15 cellular contexts compared by ENCODE assay signal in the genomic region with DNA sequence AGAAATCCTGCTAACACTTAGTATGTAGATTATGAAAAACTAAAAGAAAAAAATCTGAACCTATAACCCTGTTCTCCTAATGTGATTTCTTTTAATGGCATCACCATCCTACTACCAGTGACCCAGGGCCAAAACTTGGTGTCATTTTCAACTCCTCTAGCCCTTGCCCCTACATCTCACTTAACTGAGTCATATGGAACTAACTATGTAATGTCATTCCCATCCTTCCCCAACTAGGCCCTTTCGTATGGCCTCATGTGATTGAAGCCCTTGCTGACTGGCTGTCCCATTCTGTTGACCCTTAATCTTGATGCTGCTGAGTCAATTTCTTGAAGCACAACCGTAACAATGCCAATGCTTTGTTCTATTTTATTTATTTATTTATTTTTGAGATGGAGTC. TPM values are rescaled to one million over a fixed set of nuclear protein-coding genes. Genes with fewer than 3 reads are reported as not detected.
DNase-seq lines count a peak whose midpoint lies in the region; ATAC-seq, FAIRE-seq and TF ChIP-seq lines count a peak whose summit lies in the region.
"Had no signal": no experiment of that assay in that cellular context is flagged by ENCODE, and none has a peak within 500 bp of the region (broad histone marks: within the 10 kb centered on the region; RNA-seq: fewer than 3 reads in every experiment).

No MANE protein-coding gene starts in this region.

- FAIRE-seq in GM12878 (lab: Jason Lieb, UNC), result no peak
- peak; percentile 35 for FAIRE-seq in urothelium cell line (lab: Jason Lieb, UNC)
- FAIRE-seq in pancreas (lab: Jason Lieb, UNC), result no peak
- FAIRE-seq: A204.1, colon had no signal

- CTCF ChIA-PET in GM12878 (lab: Yijun Ruan, JAX), result interaction anchor here (0.7 to 3.7 kb wide), 19 partner anchors 8 to 539 kb away, joined by 3 to 39 read pairs (median 9); a partner anchor contains a TSS
- CTCF ChIA-PET in naive thymus-derived CD4-positive, alpha-beta T cell (lab: Charles Lee), result interaction anchor here (0.6 to 2.6 kb wide), 4 partner anchors 8 to 456 kb away, joined by 3 to 12 read pairs (median 6); a partner anchor contains a TSS

- peak overlapping the region; percentile 51 for H3K27ac Mint-ChIP-seq in activated T-cell treated with anti-CD3 and anti-CD28 coated beads, Interleukin-2, amount 50 U/mL, for 24 hours
- no peak overlapping the region for H3K27ac Mint-ChIP-seq in naive thymus-derived CD4-positive, alpha-beta T cell

- SMC1A ChIA-PET in GM12878 (lab: Charles Lee; ENCODE audit: uncharacterized antibody, unreplicated experiment), result interaction anchor here (1.2 to 3.3 kb wide), 10 partner anchors 9 to 209 kb away, joined by 3 to 17 read pairs (median 9); a partner anchor contains a TSS

- TF ChIP-seq POLR2A in GM12878 (IDR thresholded peaks at IDR 0.05; ENCODE audit: low read depth, low read length), result no peak

- intact Hi-C loops in GM12878 (cut with micrococcal nuclease; ENCODE audit: unreplicated experiment), result loop anchor here (2.0 to 10.0 kb wide), 2 partner anchors 77 to 505 kb away; a partner anchor contains a TSS
- intact Hi-C loops in pancreas (cut with DNase I), result loop anchor here in 2 of 3 donors (5.0 to 10.0 kb wide), 3 partner anchors 205 to 455 kb away; a partner anchor contains a TSS
- intact Hi-C loops in naive thymus-derived CD4-positive, alpha-beta T cell (cut with micrococcal nuclease), result loop anchor here (2.0 to 5.0 kb wide), 8 partner anchors 25 to 1333 kb away; a partner anchor contains a TSS

- in situ Hi-C loops in GM12878 (cut with MboI), result loop anchor here (5.0 kb wide), 1 partner anchor 208 kb away; no protein-coding TSS in a partner anchor

- no TSS peak for BruUV-seq in GM12878 (replicated peaks; lab: Mats Ljungman, UMichigan)

- H3K4me2 ChIP-seq in GM12878 (ENCODE audit: control insufficient read depth, insufficient read depth), result peak overlapping the region; percentile 44; the same call in 1 of the 2 replicates

- H3K36me3 Mint-ChIP-seq in activated T-cell treated with anti-CD3 and anti-CD28 coated beads, Interleukin-2, amount 50 U/mL, for 24 hours (ENCODE audit: low read depth), result peaks cover 38% of the 10 kb centered on the region
- peaks cover 0 to 25% (median 7%) of the 10 kb centered on the region in 5 donors for H3K36me3 Mint-ChIP-seq in naive thymus-derived CD4-positive, alpha-beta T cell

- no peak for TF ChIP-seq EP300 in GM12878 (IDR thresholded peaks at IDR 0.05; ENCODE audit: borderline replicate concordance in 1 of 2, control insufficient read depth in 1 of 2, low read depth in 2 of 2, low read length in 2 of 2)

- no peaks in the 10 kb centered on the region for H3K9me3 Mint-ChIP-seq in activated T-cell treated with anti-CD3 and anti-CD28 coated beads, Interleukin-2, amount 50 U/mL, for 24 hours
- no peaks in the 10 kb centered on the region for H3K9me3 Mint-ChIP-seq in naive thymus-derived CD4-positive, alpha-beta T cell

- RAD21 ChIA-PET in GM12878 (lab: Charles Lee; ENCODE audit: unreplicated experiment), result interaction anchor here (1.0 to 2.9 kb wide), 4 partner anchors 44 to 205 kb away, joined by 3 to 16 read pairs (median 9); no protein-coding TSS in a partner anchor

- H3K27me3 Mint-ChIP-seq in activated T-cell treated with anti-CD3 and anti-CD28 coated beads, Interleukin-2, amount 50 U/mL, for 24 hours, result no peaks in the 10 kb centered on the region
- no peaks in the 10 kb centered on the region for H3K27me3 Mint-ChIP-seq in naive thymus-derived CD4-positive, alpha-beta T cell

- no peaks in the 10 kb centered on the region; the same call in 1 of the 2 replicates for H4K20me1 ChIP-seq in GM12878 (ENCODE audit: control insufficient read depth, insufficient read depth)

- ATAC-seq in GM12878 (no peak), pancreas (no peak)
- no peak for ATAC-seq in naive thymus-derived CD4-positive, alpha-beta T cell
- ATAC-seq: left colon had no signal

- peaks cover 9% of the 10 kb centered on the region for H3K79me2 ChIP-seq in GM12878 (ENCODE audit: control insufficient read depth, insufficient read depth, low read length)

- H3K4me1 ChIP-seq in GM12878 (ENCODE audit: control insufficient read depth, insufficient read depth, low read length), result peaks cover 27% of the 10 kb centered on the region
- peaks cover 0 to 7% (median 6%) of the 10 kb centered on the region in 3 donors for H3K4me1 ChIP-seq in pancreas
- peaks cover 0 to 4% of the 10 kb centered on the region in 2 donors for H3K4me1 ChIP-seq in naive thymus-derived CD4-positive, alpha-beta T cell (ENCODE audit: control insufficient read depth in 2 of 2, insufficient read depth in 2 of 2, low read length in 2 of 2)

- H3K9ac ChIP-seq in GM12878 (ENCODE audit: control insufficient read depth, insufficient read depth, low read length), result no peak overlapping the region

- no peak overlapping the region for H3K4me3 ChIP-seq in GM12878
- H3K4me3 ChIP-seq in MG63, result no peak overlapping the region
- no peak overlapping the region for H3K4me3 ChIP-seq in pancreas
- H3K4me3 ChIP-seq in naive thymus-derived CD4-positive, alpha-beta T cell (ENCODE audit: low read length), result no peak overlapping the region

- no peak for TF ChIP-seq RAD21 in GM12878 (IDR thresholded peaks at IDR 0.05; ENCODE audit: insufficient read depth, low read depth, low read length)

- H3K9me3 ChIP-seq in GM12878 (replicated peaks; ENCODE audit: control insufficient read depth, insufficient read depth, low read length), result no peaks in the 10 kb centered on the region; the same call in 2 of the 3 replicates
- no peaks in the 10 kb centered on the region for H3K9me3 ChIP-seq in MG63
- H3K9me3 ChIP-seq in pancreas, result no peaks in the 10 kb centered on the region
- no peaks in the 10 kb centered on the region for H3K9me3 ChIP-seq in naive thymus-derived CD4-positive, alpha-beta T cell (ENCODE audit: control insufficient read depth in 2 of 3, low read length in 3 of 3)

- peaks cover 41% of the 10 kb centered on the region for H3K4me1 Mint-ChIP-seq in activated T-cell treated with anti-CD3 and anti-CD28 coated beads, Interleukin-2, amount 50 U/mL, for 24 hours (ENCODE audit: low read depth)
- H3K4me1 Mint-ChIP-seq in naive thymus-derived CD4-positive, alpha-beta T cell, result peaks cover 12 to 40% (median 32%) of the 10 kb centered on the region in 7 donors

- 68% methylated on average over 2 of the region's 2 CpGs for WGBS in GM12878 (ENCODE audit: insufficient coverage, insufficient replicate concordance, low lambda C conversion rate, missing lambda C conversion rate)
- 78 to 86% methylated on average over 2 of the region's 2 CpGs for WGBS in pancreas, 2 donors

- POLR2A ChIA-PET in GM12878 (lab: Charles Lee), result interaction anchor here (0.9 to 1.4 kb wide), 2 partner anchors 9 to 209 kb away, joined by 4 read pairs; no protein-coding TSS in a partner anchor
- POLR2A ChIA-PET in naive thymus-derived CD4-positive, alpha-beta T cell (lab: Charles Lee), result interaction anchor here (3.4 kb wide), 1 partner anchor 213 kb away, joined by 10 read pairs; a partner anchor contains a TSS

- H3K4me3 Mint-ChIP-seq in activated T-cell treated with anti-CD3 and anti-CD28 coated beads, Interleukin-2, amount 50 U/mL, for 24 hours, result no peak overlapping the region
- no peak overlapping the region for H3K4me3 Mint-ChIP-seq in naive thymus-derived CD4-positive, alpha-beta T cell
- H3K4me3 Mint-ChIP-seq: CD14-positive monocyte had no signal

- H3K27ac ChIP-seq in GM12878 (ENCODE audit: control insufficient read depth, insufficient read depth), result peak overlapping the region; percentile 77
- no peak overlapping the region for H3K27ac ChIP-seq in pancreas
- H3K27ac ChIP-seq in naive thymus-derived CD4-positive, alpha-beta T cell (ENCODE audit: low read depth, low read length), result no peak overlapping the region

- H2AFZ ChIP-seq in GM12878 (ENCODE audit: control insufficient read depth, low read depth, low read length), result no peak overlapping the region

- peaks cover 0 to 3% of the 10 kb centered on the region in 2 experiments; a peak in 2 of 4 replicates for H3K36me3 ChIP-seq in GM12878 (ENCODE audit: control insufficient read depth in 2 of 2, insufficient read depth in 2 of 2, low read length in 1 of 2)
- H3K36me3 ChIP-seq in MG63, result no peaks in the 10 kb centered on the region; the same call in 1 of the 2 replicates
- H3K36me3 ChIP-seq in pancreas, result peaks cover 0 to 3% (median 0%) of the 10 kb centered on the region in 3 donors
- peaks cover 3 to 18% (median 5%) of the 10 kb centered on the region in 3 experiments for H3K36me3 ChIP-seq in naive thymus-derived CD4-positive, alpha-beta T cell (ENCODE audit: control insufficient read depth in 2 of 3, insufficient read depth in 3 of 3, low read length in 3 of 3)

- no peak for TF ChIP-seq CTCF in GM12878 (IDR thresholded peaks at IDR 0.05 in 2 of 3, conservative IDR thresholded peaks at IDR 0.05 in 1 of 3; ENCODE audit: control insufficient read depth in 2 of 3, extremely low read depth in 1 of 3, insufficient read depth in 1 of 3, low read depth in 3 of 3, low read length in 3 of 3)
- no peak for TF ChIP-seq CTCF in pancreas (IDR thresholded peaks at IDR 0.05)

- H3K27me3 ChIP-seq in GM12878 (replicated peaks in 1 of 2; ENCODE audit: control insufficient read depth in 2 of 2, insufficient read depth in 2 of 2, low read length in 1 of 2) (no peaks in the 10 kb centered on the region), MG63 (no peaks in the 10 kb centered on the region), pancreas (no peaks in the 10 kb centered on the region)
- no peaks in the 10 kb centered on the region for H3K27me3 ChIP-seq in naive thymus-derived CD4-positive, alpha-beta T cell (ENCODE audit: control insufficient read depth in 2 of 2, insufficient read depth in 2 of 2, low read length in 2 of 2)

- no peak for DNase-seq in activated T-cell treated with anti-CD3 and anti-CD28 coated beads, Interleukin-2, amount 50 U/mL, for 24 hours
- DNase-seq in activated T-cell treated with anti-CD3 and anti-CD28 coated beads for 4 hours (no peak), GM12878 (ENCODE audit: low read depth, low spot score) (no peak), kidney tubule cell (ENCODE audit: low spot score) (peak; percentile 27), urothelium cell line (ENCODE audit: low spot score) (no peak), MG63 (no peak), pancreas (no peak)
- DNase-seq in naive thymus-derived CD4-positive, alpha-beta T cell, result no peak
- DNase-seq: activated T-cell treated with anti-CD3 and anti-CD28 coated beads, Interleukin-2, amount 50 U/mL, for 48 hours; left colon; NCI-H1694; NCI-H446 treated with DMSO at 0.1 percent for 48 hours had no signal

RNA-seq across cellular contexts. Expression of a gene that starts 7.6 kb away (rescaled TPM):
- total RNA-seq in GM12878 (2013; cell fraction: nucleolus; rRNA removed), result 38.7 and 40.8 TPM in 2 replicates
- total RNA-seq in GM12878 (2014; rRNA removed), result 9.5 and 11.3 TPM in 2 replicates
- total RNA-seq in GM12878 (2014; rRNA removed; fragmentation: Illumina TruSeq; extraction: Trizol), result 11.9 TPM in 2 replicates
- 21.4 and 22.5 TPM in 2 replicates for total RNA-seq in GM12878 (2021)
- 10.8 TPM for polyA plus RNA-seq in GM12878 (2011; ENCODE audit: low read depth)
- 33.8 and 34.9 TPM in 2 replicates for polyA plus RNA-seq in GM12878 (2011; rRNA removed)
- polyA plus RNA-seq in GM12878 (2011; cell fraction: cytosol; rRNA removed), result 20.5 and 26.7 TPM in 2 replicates
- 15.8 and 17.5 TPM in 2 replicates for polyA plus RNA-seq in GM12878 (2011; cell fraction: nucleus; rRNA removed)
- 16.0 and 19.3 TPM in 2 replicates for polyA plus RNA-seq in GM12878 (2012)
- 11.9 and 14.5 TPM in 2 replicates for polyA plus RNA-seq in GM12878 (2014; fragmentation: Illumina TruSeq; extraction: Trizol)
- 10 to 100 TPM; 63.7 to 76.3 TPM for polyA plus RNA-seq in GM12878 (2014; fragmentation: Nextera tagmentation; extraction: Ambion mirVana)
- polyA plus RNA-seq in GM12878 (2014; rRNA removed), result 17.2 and 20.9 TPM in 2 replicates
- 10 to 100 TPM; 34.1 to 35.8 TPM for polyA plus RNA-seq in GM12878 (2016; fragmentation: Nextera tagmentation; extraction: Ambion mirVana)
- 14.7 and 20.0 TPM in 2 replicates for polyA minus RNA-seq in GM12878 (2011; rRNA and poly(A)+ RNA removed)
- 6.4 and 6.9 TPM in 2 replicates for polyA minus RNA-seq in GM12878 (2011; cell fraction: cytosol; rRNA and poly(A)+ RNA removed)
- polyA minus RNA-seq in GM12878 (2011; cell fraction: nucleus; rRNA and poly(A)+ RNA removed), result 11.1 and 18.5 TPM in 2 replicates
- 4.6 and 6.4 TPM in 2 replicates for total RNA-seq in MG63 (2014; rRNA removed; shearing (Covaris generic); ENCODE audit: low replicate concordance)
- 10 to 100 TPM in 2 of 6 donors, 1 to 10 TPM in 4; 8.3 to 17.7 (median 9.9) TPM for total RNA-seq in pancreas
- polyA plus RNA-seq in pancreas, result 10 to 100 TPM in 1 of 2 donors, 1 to 10 TPM in 1; 8.7 to 10.0 TPM
- total RNA-seq in naive thymus-derived CD4-positive, alpha-beta T cell, result 10 to 100 TPM; 15.5 to 21.2 (median 16.7) TPM
- polyA plus RNA-seq in naive thymus-derived CD4-positive, alpha-beta T cell, result 10 to 100 TPM; 13.1 to 27.5 TPM

RNA-seq across cellular contexts. Expression of a gene that starts 7.7 kb away (rescaled TPM):
- total RNA-seq in GM12878 (2013; cell fraction: nucleolus; rRNA removed), result 18.0 and 18.5 TPM in 2 replicates
- total RNA-seq in GM12878 (2014; rRNA removed), result 13.3 and 15.9 TPM in 2 replicates
- total RNA-seq in GM12878 (2014; rRNA removed; fragmentation: Illumina TruSeq; extraction: Trizol), result 9.7 and 10.5 TPM in 2 replicates
- total RNA-seq in GM12878 (2021), result 14.1 TPM in 2 replicates
- polyA plus RNA-seq in GM12878 (2011; ENCODE audit: low read depth), result 5.8 TPM
- polyA plus RNA-seq in GM12878 (2011; rRNA removed), result 11.7 and 12.0 TPM in 2 replicates
- polyA plus RNA-seq in GM12878 (2011; cell fraction: cytosol; rRNA removed), result 9.8 and 17.0 TPM in 2 replicates
- polyA plus RNA-seq in GM12878 (2011; cell fraction: nucleus; rRNA removed), result 6.1 and 10.4 TPM in 2 replicates
- polyA plus RNA-seq in GM12878 (2012), result 8.0 and 8.9 TPM in 2 replicates
- 13.7 and 16.9 TPM in 2 replicates for polyA plus RNA-seq in GM12878 (2014; fragmentation: Illumina TruSeq; extraction: Trizol)
- 1 to 10 TPM; 2.6 to 3.0 TPM for polyA plus RNA-seq in GM12878 (2014; fragmentation: Nextera tagmentation; extraction: Ambion mirVana)
- polyA plus RNA-seq in GM12878 (2014; rRNA removed), result 13.4 and 16.3 TPM in 2 replicates
- polyA plus RNA-seq in GM12878 (2016; fragmentation: Nextera tagmentation; extraction: Ambion mirVana), result 10 to 100 TPM; 14.4 to 18.3 TPM
- polyA minus RNA-seq in GM12878 (2011; rRNA and poly(A)+ RNA removed), result 7.0 and 8.5 TPM in 2 replicates
- 5.2 and 5.8 TPM in 2 replicates for polyA minus RNA-seq in GM12878 (2011; cell fraction: cytosol; rRNA and poly(A)+ RNA removed)
- 7.5 and 12.3 TPM in 2 replicates for polyA minus RNA-seq in GM12878 (2011; cell fraction: nucleus; rRNA and poly(A)+ RNA removed)
- 10.4 and 12.5 TPM in 2 replicates for total RNA-seq in MG63 (2014; rRNA removed; shearing (Covaris generic); ENCODE audit: low replicate concordance)
- total RNA-seq in pancreas, result 1 to 10 TPM; 3.1 to 5.1 (median 3.7) TPM
- polyA plus RNA-seq in pancreas, result 1 to 10 TPM in 1 of 2 donors, under 1 TPM in 1; 0.99 to 1.9 TPM
- total RNA-seq in naive thymus-derived CD4-positive, alpha-beta T cell, result 10 to 100 TPM in 1 of 5 experiments, 1 to 10 TPM in 4; 3.7 to 10.1 (median 4.8) TPM
- polyA plus RNA-seq in naive thymus-derived CD4-positive, alpha-beta T cell, result 1 to 10 TPM; 3.0 to 5.3 TPM
